Comparison of ENCODE assay signal across 8 cellular contexts in genomic region chr17:78315355-78316114, GRCh38. TPM values are rescaled to one million over a fixed set of nuclear protein-coding genes. Genes with fewer than 3 reads are reported as not detected.
DNase-seq lines count a peak whose midpoint lies in the region; ATAC-seq and TF ChIP-seq lines count a peak whose summit lies in the region.

No MANE protein-coding gene starts in this region.

- H3K27me3 ChIP-seq in OCI-LY3 (ENCODE audit: low read depth, low read length), result no peaks in the 10 kb centered on the region

- peaks cover 3% of the 10 kb centered on the region; the same call in 1 of the 2 replicates for H3K79me2 ChIP-seq in OCI-LY3 (ENCODE audit: low read length)

- peak overlapping the region; percentile 87 for H3K4me2 ChIP-seq in OCI-LY3 (ENCODE audit: low read length)

- H2AFZ ChIP-seq in OCI-LY3 (ENCODE audit: low read depth, low read length), result no peak overlapping the region

- intact Hi-C loops in head of caudate nucleus (cut with DNase I), result no loop called here

- peak overlapping the region; percentile 99 for H3K27ac ChIP-seq in OCI-LY3 (ENCODE audit: low read length)

- DNase-seq in Daoy (ENCODE audit: low read depth) (peak; percentile 97), head of caudate nucleus (peak in 41 of 42 donors; percentile 22 to 84 (median 59)), renal cortical epithelial cell (ENCODE audit: low read depth) (peak; percentile 94)
- peak; percentile 83 for DNase-seq in activated effector memory CD4-positive, alpha-beta T cell treated with anti-CD3 and anti-CD28 coated beads, Interleukin-2, amount 50 U/mL, for 16 hours

- H3K36me3 ChIP-seq in OCI-LY3 (replicated peaks; ENCODE audit: low read depth, low read length), result no peaks in the 10 kb centered on the region

- H4K20me1 ChIP-seq in OCI-LY3 (ENCODE audit: insufficient read depth, low read length), result no peaks in the 10 kb centered on the region

- no peak; the same call in none of the 2 replicates for TF ChIP-seq CTCF in OCI-LY3 (IDR thresholded peaks at IDR 0.05; ENCODE audit: low read depth, low read length)

- H3K9me3 ChIP-seq in OCI-LY3 (ENCODE audit: insufficient read depth, low read length), result no peaks in the 10 kb centered on the region

- H3K4me1 ChIP-seq in OCI-LY3 (ENCODE audit: low read length), result peaks cover 69% of the 10 kb centered on the region

- ATAC-seq in GM19395 (IDR thresholded peaks at IDR 0.05; ENCODE audit: unreplicated experiment) (no peak), HG03095 (IDR thresholded peaks at IDR 0.05; ENCODE audit: unreplicated experiment) (no peak), GM21515 (IDR thresholded peaks at IDR 0.05; ENCODE audit: unreplicated experiment) (no peak)

- peak overlapping the region; percentile 75 for H3K4me3 ChIP-seq in OCI-LY3 (ENCODE audit: low read length)

- peak overlapping the region; percentile 92 for H3K9ac ChIP-seq in OCI-LY3 (ENCODE audit: low read length)

RNA-seq across cellular contexts. Expression of gene SOCS3, which starts 44.3 kb away (rescaled TPM):
- 25.3 and 27.9 TPM in 2 replicates for total RNA-seq in Daoy (2014; rRNA removed; shearing (Covaris generic))
- 46.4 and 94.7 TPM in 2 replicates for total RNA-seq in renal cortical epithelial cell
